Comparison of ENCODE assay signal across 8 cellular contexts in the genomic region with DNA sequence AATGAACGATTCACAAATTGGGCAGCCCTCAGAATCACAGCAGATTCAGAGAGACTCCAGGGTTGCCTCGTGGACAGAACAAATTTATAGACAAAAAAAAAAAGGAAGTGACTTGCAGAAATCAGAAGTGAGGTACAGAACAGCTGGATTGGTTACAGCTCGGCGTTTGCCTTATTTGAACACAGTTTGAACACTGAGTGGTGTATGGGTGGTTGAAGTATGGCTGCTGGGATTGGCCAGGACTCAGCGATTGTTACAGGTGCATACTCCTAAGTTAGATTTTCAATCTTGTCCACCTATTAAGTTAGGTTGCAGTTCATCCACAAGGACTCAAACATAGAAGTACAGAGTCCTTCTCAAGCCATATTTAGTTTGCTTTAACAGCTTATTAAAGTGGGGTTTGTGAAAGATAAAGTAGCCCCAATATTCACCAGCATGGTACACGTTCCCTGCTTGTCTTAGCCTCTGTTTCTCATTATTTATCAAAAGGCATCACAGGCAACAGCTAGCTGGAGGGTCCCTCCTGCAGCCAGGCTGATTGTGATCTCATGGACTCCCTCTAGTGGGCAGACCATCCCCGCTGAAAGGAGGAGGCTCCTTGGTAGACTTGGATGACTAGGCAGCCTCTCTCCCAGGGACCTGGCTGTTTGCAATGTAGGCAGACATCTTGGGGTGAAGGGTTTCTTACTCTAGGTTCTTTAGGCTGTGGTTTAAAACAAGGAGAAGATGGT. TPM values are rescaled to one million over a fixed set of nuclear protein-coding genes. Genes with fewer than 3 reads are reported as not detected.
DNase-seq lines count a peak whose midpoint lies in the region; ATAC-seq and TF ChIP-seq lines count a peak whose summit lies in the region.

No MANE protein-coding gene starts in this region.

- no peaks in the 10 kb centered on the region for H3K9me2 ChIP-seq in SK-N-SH

- TF ChIP-seq POLR2A in IMR-90 (IDR thresholded peaks at IDR 0.05; ENCODE audit: low read depth, low read length) (no peak), GM18505 (IDR thresholded peaks at IDR 0.05; ENCODE audit: borderline replicate concordance, extremely low read depth, insufficient read depth, insufficient read length) (no peak)

- H3F3A ChIP-seq in SK-N-SH (replicated peaks; ENCODE audit: insufficient read depth), result peaks cover 2% of the 10 kb centered on the region

- peak; percentile 30 for DNase-seq in NCI-H1092 treated with DMSO at 0.1 percent for 48 hours (lab: John Stamatoyannopoulos, UW)
- DNase-seq in NCI-H1092 (lab: John Stamatoyannopoulos, UW), result no peak
- peak; percentile 60 for DNase-seq in IMR-90
- DNase-seq in SK-N-SH, result peak; percentile 76
- DNase-seq in MCF 10A (ENCODE audit: unreplicated experiment), result peak; percentile 68
- DNase-seq in kidney glomerular epithelial cell (lab: John Stamatoyannopoulos, UW), result peak; percentile 41
- DNase-seq in stimulated activated CD4-positive, alpha-beta T cell treated with anti-CD3 and anti-CD28 coated beads, Interleukin-4, amount 100 ng/mL, for 48 hours (ENCODE audit: low read depth in 2 of 2), result peak; percentile 40 to 49

- POLR2A ChIA-PET in IMR-90 (lab: Charles Lee; ENCODE audit: unreplicated experiment) (no interaction called here), SK-N-SH (lab: Yijun Ruan, JAX) (interaction anchor here (1.3 kb wide), 1 partner anchor 15 kb away, joined by 4 read pairs; no protein-coding TSS in a partner anchor), MCF 10A (lab: Yijun Ruan, JAX) (interaction anchor here (0.8 kb wide), 1 partner anchor 10 kb away, joined by 4 read pairs; no protein-coding TSS in a partner anchor)

- H3K9ac ChIP-seq in IMR-90 (ENCODE audit: low read depth, low read length), result no peak overlapping the region
- no peak overlapping the region for H3K9ac ChIP-seq in SK-N-SH

- no peak overlapping the region for H3K56ac ChIP-seq in IMR-90 (ENCODE audit: extremely low read depth, insufficient read depth, low read length)

- CTCF ChIA-PET in IMR-90 (lab: Yijun Ruan, JAX), result interaction anchor here (0.5 to 1.7 kb wide), 8 partner anchors 9 to 194 kb away, joined by 3 to 11 read pairs (median 3); no protein-coding TSS in a partner anchor
- CTCF ChIA-PET in SK-N-SH (lab: Yijun Ruan, JAX), result interaction anchor here (0.6 to 8.6 kb wide), 31 partner anchors 9 to 493 kb away, joined by 3 to 122 read pairs (median 4); a partner anchor contains a TSS
- CTCF ChIA-PET in MCF 10A (lab: Yijun Ruan, JAX), result interaction anchor here (0.6 to 2.0 kb wide), 18 partner anchors 10 to 1144 kb away, joined by 3 to 8 read pairs (median 4); no protein-coding TSS in a partner anchor

- H3K4me2 ChIP-seq in IMR-90 (ENCODE audit: low read depth, low read length), result no peak overlapping the region
- no peak overlapping the region for H3K4me2 ChIP-seq in SK-N-SH

- H3K79me2 ChIP-seq in SK-N-SH (ENCODE audit: insufficient read depth), result no peaks in the 10 kb centered on the region

- H3K36me3 ChIP-seq in IMR-90 (ENCODE audit: control insufficient read depth, insufficient read depth, low read length) (no peaks in the 10 kb centered on the region), SK-N-SH (replicated peaks in 1 of 2; ENCODE audit: control insufficient read depth in 1 of 2, insufficient read depth in 2 of 2, low read length in 1 of 2) (no peaks in the 10 kb centered on the region)

- H3K4me1 Mint-ChIP-seq in MCF 10A (ENCODE audit: insufficient read depth, unreplicated experiment), result no peaks in the 10 kb centered on the region

- H2BK5ac ChIP-seq in IMR-90 (ENCODE audit: low read depth, low read length, poor library complexity, severe bottlenecking), result no peak overlapping the region

- H3K4me3 ChIP-seq in IMR-90 (ENCODE audit: insufficient read depth, low read depth, low read length) (no peak overlapping the region), SK-N-SH (ENCODE audit: low read depth in 2 of 2, low read length in 1 of 2) (no peak overlapping the region)

- no peak overlapping the region for H3K14ac ChIP-seq in IMR-90 (replicated peaks; ENCODE audit: low read depth, low read length)

- peaks cover 14% of the 10 kb centered on the region for H3K9me3 Mint-ChIP-seq in MCF 10A (ENCODE audit: unreplicated experiment)

- H3K27ac Mint-ChIP-seq in MCF 10A (ENCODE audit: low read depth, unreplicated experiment), result no peak overlapping the region

- H2BK120ac ChIP-seq in IMR-90 (ENCODE audit: low read depth, low read length), result no peak overlapping the region

- H3K79me1 ChIP-seq in IMR-90 (ENCODE audit: low read depth in 1 of 2, low read length in 2 of 2), result no peaks in the 10 kb centered on the region

- no peak overlapping the region for H4K5ac ChIP-seq in IMR-90 (ENCODE audit: low read depth, low read length)

- H3K27me3 ChIP-seq in IMR-90 (ENCODE audit: control insufficient read depth, insufficient read depth, low read length), result peaks cover 10% of the 10 kb centered on the region
- no peaks in the 10 kb centered on the region for H3K27me3 ChIP-seq in SK-N-SH (ENCODE audit: insufficient read depth)

- no peak overlapping the region for H3K23ac ChIP-seq in IMR-90 (ENCODE audit: low read depth, low read length)

- no peak overlapping the region for H2AK5ac ChIP-seq in IMR-90 (ENCODE audit: low read depth, low read length)

- 0 out of 2 replicates have a peak, but pooled peaks cover 2% of the 10 kb centered on the region for H3K9me3 ChIP-seq in IMR-90 (ENCODE audit: control insufficient read depth, insufficient read depth, low read length)
- peaks cover 18% of the 10 kb centered on the region; the same call in 1 of the 2 replicates for H3K9me3 ChIP-seq in SK-N-SH

- TF ChIP-seq RAD21 in IMR-90 (IDR thresholded peaks at IDR 0.05; ENCODE audit: low read length) (peak; percentile 70), SK-N-SH (IDR thresholded peaks at IDR 0.05; ENCODE audit: low read length) (peak; percentile 68)

- no peaks in the 10 kb centered on the region for H3K9me1 ChIP-seq in IMR-90 (ENCODE audit: insufficient read depth, low read length)

- H3K27me3 Mint-ChIP-seq in MCF 10A (ENCODE audit: insufficient read depth, unreplicated experiment), result no peaks in the 10 kb centered on the region

- H3K4ac ChIP-seq in IMR-90 (ENCODE audit: low read depth, low read length), result no peak overlapping the region

- H3K27ac ChIP-seq in IMR-90 (ENCODE audit: insufficient read depth, low read length) (no peak overlapping the region), SK-N-SH (ENCODE audit: low read depth in 2 of 2, low read length in 1 of 2) (no peak overlapping the region)

- no peak overlapping the region for H2BK15ac ChIP-seq in IMR-90 (ENCODE audit: low read depth, low read length)

- no peak overlapping the region for H2BK20ac ChIP-seq in IMR-90 (ENCODE audit: low read depth, low read length)

- peak overlapping the region; percentile 21 for H2AFZ ChIP-seq in IMR-90 (replicated peaks; ENCODE audit: low read length, poor library complexity)
- H2AFZ ChIP-seq in SK-N-SH (ENCODE audit: low read depth), result no peak overlapping the region

- in situ Hi-C loops in IMR-90 (cut with MboI; ENCODE audit: low sequenced_read_pairs), result no loop called here

- H3K36me3 Mint-ChIP-seq in MCF 10A (ENCODE audit: insufficient read depth, unreplicated experiment), result no peaks in the 10 kb centered on the region

- no peak overlapping the region for H3K18ac ChIP-seq in IMR-90 (ENCODE audit: low read depth, low read length)

- intact Hi-C loops in IMR-90 (cut with micrococcal nuclease) (loop anchor here (1.0 kb wide), 1 partner anchor 191 kb away; no protein-coding TSS in a partner anchor), MCF 10A (cut with micrococcal nuclease) (loop anchor here (1.0 kb wide), 1 partner anchor 191 kb away; no protein-coding TSS in a partner anchor)

- H3K4me1 ChIP-seq in IMR-90 (ENCODE audit: control insufficient read depth, insufficient read depth, low read length) (no peaks in the 10 kb centered on the region), SK-N-SH (ENCODE audit: control insufficient read depth in 1 of 2, insufficient read depth in 2 of 2, low read depth in 1 of 2, low read length in 1 of 2) (peaks cover 8 to 9% of the 10 kb centered on the region in 2 experiments; a peak in 2 of 4 replicates)

- no peaks in the 10 kb centered on the region for H4K20me1 ChIP-seq in IMR-90 (ENCODE audit: insufficient read depth, low read length)
- no peaks in the 10 kb centered on the region for H4K20me1 ChIP-seq in SK-N-SH (ENCODE audit: insufficient read depth)

- BruUV-seq in IMR-90 (replicated peaks; lab: Mats Ljungman, UMichigan), result no TSS peak
- BruUV-seq in MCF 10A (replicated peaks; lab: Mats Ljungman, UMichigan), result no TSS peak

- no peak for TF ChIP-seq EP300 in SK-N-SH (IDR thresholded peaks at IDR 0.05; ENCODE audit: borderline replicate concordance in 1 of 2, low read depth in 1 of 2, low read length in 1 of 2)

- dilution Hi-C loops in IMR-90 (cut with HindIII; ENCODE audit: low sequenced_read_pairs, unreplicated experiment), result no loop called here

- whole genome bisulfite sequencing in IMR-90 (ENCODE audit: extremely low coverage in 2 of 2, insufficient read length in 1 of 2), 2 experiments, result 10% methylated on average over 2 of the region's 7 CpGs; no CpG with 5 or more reads in 1 of the 2 experiments
- 14% methylated on average over 7 of the region's 7 CpGs for WGBS in SK-N-SH (ENCODE audit: low lambda C conversion rate)

- ATAC-seq in IMR-90 (ENCODE audit: low read depth) (peak; percentile 95), GM18505 (IDR thresholded peaks at IDR 0.05; ENCODE audit: unreplicated experiment) (no peak)

- TF ChIP-seq CTCF in IMR-90 (conservative IDR thresholded peaks at IDR 0.05; ENCODE audit: low read depth, low read length), result peak; percentile 72
- peak; percentile 66 for TF ChIP-seq CTCF in SK-N-SH (IDR thresholded peaks at IDR 0.05)
- peak; percentile 54 for TF ChIP-seq CTCF in MCF 10A (IDR thresholded peaks at IDR 0.05; ENCODE audit: unreplicated experiment)

- no peak overlapping the region for H3K4me3 Mint-ChIP-seq in MCF 10A (ENCODE audit: unreplicated experiment)

- no peak overlapping the region for H4K8ac ChIP-seq in IMR-90 (ENCODE audit: low read depth in 2 of 2, low read length in 2 of 2)

- H2AK9ac ChIP-seq in IMR-90 (replicated peaks; ENCODE audit: low read depth, low read length, poor library complexity), result peak overlapping the region; percentile 50

- H4K91ac ChIP-seq in IMR-90 (ENCODE audit: insufficient read depth, low read depth, low read length), result no peak overlapping the region

TF ChIP-seq in IMR-90, 13 proteins besides CTCF, POLR2A, EP300 and RAD21 (continues in another document):
- no peak for TF ChIP-seq BHLHE40 (IDR thresholded peaks at IDR 0.05; ENCODE audit: low read depth, low read length)
- no peak for TF ChIP-seq NFE2L2 (IDR thresholded peaks at IDR 0.05; ENCODE audit: low read depth, low read length)

TF ChIP-seq in SK-N-SH, 30 proteins besides CTCF, POLR2A, EP300 and RAD21 (continues in another document):
- TF ChIP-seq GATA2 (CRISPR knock-in tag; IDR thresholded peaks at IDR 0.05), result peak; percentile 61; the same call in 1 of the 2 replicates
- peak; percentile 60 for TF ChIP-seq SMC3 (IDR thresholded peaks at IDR 0.05; ENCODE audit: low read depth, low read length)

RNA-seq across cellular contexts. Expression of a gene that starts 17.6 kb away (rescaled TPM):
- not detected in 2 replicates for total RNA-seq in IMR-90 (2012; rRNA removed)
- polyA plus RNA-seq in IMR-90 (2012; rRNA removed), result not detected in 2 replicates
- polyA plus RNA-seq in IMR-90 (2012; cell fraction: cytosol; rRNA removed), result not detected in 2 replicates
- polyA plus RNA-seq in IMR-90 (2012; cell fraction: nucleus; rRNA removed; ENCODE audit: low replicate concordance), result 0.24 TPM in 1 of 2 replicates, not detected in the other
- polyA plus RNA-seq in SK-N-SH (2012; rRNA removed), result 0.03 TPM in 1 of 2 replicates, not detected in the other
- polyA plus RNA-seq in SK-N-SH (2012; cell fraction: cytosol; rRNA removed), result 0.07 and 0.14 TPM in 2 replicates
- 0.08 and 0.19 TPM in 2 replicates for polyA plus RNA-seq in SK-N-SH (2012; cell fraction: nucleus; rRNA removed)
- total RNA-seq in MCF 10A (2022), result 1.5 and 1.9 TPM in 2 replicates
